12 cellular contexts compared by ENCODE assay signal in the genomic region with DNA sequence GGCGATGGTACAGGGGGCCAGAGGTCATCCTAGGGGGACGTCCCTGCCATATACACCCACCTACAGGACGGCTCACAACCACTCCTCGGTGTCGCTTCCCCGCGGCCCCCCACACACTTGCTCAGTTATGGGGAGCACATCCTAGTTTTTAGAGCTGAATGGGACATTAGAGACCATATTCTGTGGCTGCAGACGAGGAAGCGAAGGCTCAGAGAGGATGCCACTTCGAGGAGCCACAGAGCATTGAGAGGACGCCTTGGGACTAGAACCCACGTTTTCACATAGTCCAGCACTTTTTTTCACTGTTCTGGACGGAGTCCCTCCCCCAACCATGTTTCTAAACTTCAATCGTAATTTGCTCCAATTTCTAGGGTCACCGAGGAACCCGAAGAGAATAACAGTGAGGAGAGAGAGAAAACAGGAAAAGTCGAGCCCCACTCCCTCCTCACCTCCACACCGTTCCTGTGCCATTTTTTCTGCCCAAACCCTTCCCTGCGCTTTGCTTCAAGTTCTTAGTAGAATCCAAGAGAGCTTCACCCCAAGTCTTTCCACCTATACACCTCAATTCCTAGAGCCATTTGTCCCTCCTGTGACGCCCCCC. TPM values are rescaled to one million over a fixed set of nuclear protein-coding genes. Genes with fewer than 3 reads are reported as not detected.
DNase-seq lines count a peak whose midpoint lies in the region; ATAC-seq, FAIRE-seq and TF ChIP-seq lines count a peak whose summit lies in the region.
"Had no signal": no experiment of that assay in that cellular context is flagged by ENCODE, and none has a peak within 500 bp of the region (broad histone marks: within the 10 kb centered on the region; RNA-seq: fewer than 3 reads in every experiment).

No MANE protein-coding gene starts in this region.

- H3K4me3 ChIP-seq in neural progenitor cell: peak overlapping the region; percentile 65

- H3K4me3 Mint-ChIP-seq in activated naive CD8-positive, alpha-beta T cell treated with anti-CD3 and anti-CD28 coated beads, Interleukin-2, amount 10 ng/mL, durations not matched to agents 7 days and 5 days: peak overlapping the region; percentile 63
- H3K4me3 Mint-ChIP-seq in neural progenitor cell: peak overlapping the region; percentile 96

- peak; percentile 23 for FAIRE-seq in GM19239 (lab: Jason Lieb, UNC)
- FAIRE-seq: bronchial epithelial cell had no signal

- POLR2A ChIA-PET in activated naive CD8-positive, alpha-beta T cell treated with anti-CD3 and anti-CD28 coated beads, Interleukin-2, amount 10 ng/mL, durations not matched to agents 7 days and 5 days (lab: Charles Lee): no interaction called here

- peak; percentile 71 to 91 (median 88) for DNase-seq in NCI-H1417 (lab: John Stamatoyannopoulos, UW)
- no peak for DNase-seq in NCI-H1417 treated with DMSO at 0.1 percent for 48 hours (lab: John Stamatoyannopoulos, UW)
- no peak for DNase-seq in GM19239 (ENCODE audit: insufficient read length, low spot score)
- DNase-seq in activated naive CD8-positive, alpha-beta T cell treated with anti-CD3 and anti-CD28 coated beads, Interleukin-2, amount 10 ng/mL, durations not matched to agents 7 days and 5 days: no peak
- no peak for DNase-seq in neural progenitor cell (ENCODE audit: low spot score)
- no peak for DNase-seq in H4 (ENCODE audit: low spot score)
- no peak for DNase-seq in DMS 273 treated with DMSO at 0.1 percent for 48 hours (lab: John Stamatoyannopoulos, UW)
- DNase-seq: activated CD8-positive, alpha-beta memory T cell treated with anti-CD3 and anti-CD28 coated beads for 24 hours; left colon; psoas muscle had no signal

- H3K79me2 ChIP-seq in neural progenitor cell (ENCODE audit: low read depth): no peaks in the 10 kb centered on the region

- peaks cover 33% of the 10 kb centered on the region for H3F3A ChIP-seq in neural progenitor cell (ENCODE audit: low read depth)

- no peak overlapping the region for H3K27ac Mint-ChIP-seq in activated naive CD8-positive, alpha-beta T cell treated with anti-CD3 and anti-CD28 coated beads, Interleukin-2, amount 10 ng/mL, durations not matched to agents 7 days and 5 days
- H3K27ac Mint-ChIP-seq in neural progenitor cell: peak overlapping the region; percentile 53

- no peak overlapping the region for H3K9ac ChIP-seq in neural progenitor cell

- peaks cover 60% of the 10 kb centered on the region for H4K20me1 ChIP-seq in neural progenitor cell (ENCODE audit: low read depth)

- TF ChIP-seq CTCF in neural progenitor cell (IDR thresholded peaks at IDR 0.05): no peak

- H3K4me1 ChIP-seq in neural progenitor cell: peaks cover 42% of the 10 kb centered on the region
- H3K4me1 ChIP-seq: psoas muscle had no signal

- H3K36me3 ChIP-seq in neural progenitor cell: no peaks in the 10 kb centered on the region

- H3K27me3 Mint-ChIP-seq in activated naive CD8-positive, alpha-beta T cell treated with anti-CD3 and anti-CD28 coated beads, Interleukin-2, amount 10 ng/mL, durations not matched to agents 7 days and 5 days: peaks cover 88% of the 10 kb centered on the region
- peaks cover 58% of the 10 kb centered on the region for H3K27me3 Mint-ChIP-seq in neural progenitor cell (ENCODE audit: insufficient read depth, low read depth)

- no peak overlapping the region for H3K27ac ChIP-seq in neural progenitor cell
- H3K27ac ChIP-seq: psoas muscle had no signal

- no peak overlapping the region for H2AFZ ChIP-seq in neural progenitor cell (replicated peaks)

- H3K36me3 Mint-ChIP-seq in activated naive CD8-positive, alpha-beta T cell treated with anti-CD3 and anti-CD28 coated beads, Interleukin-2, amount 10 ng/mL, durations not matched to agents 7 days and 5 days: peaks cover 2% of the 10 kb centered on the region
- H3K36me3 Mint-ChIP-seq in neural progenitor cell: no peaks in the 10 kb centered on the region

- no peak for ATAC-seq in activated naive CD8-positive, alpha-beta T cell treated with anti-CD3 and anti-CD28 coated beads, Interleukin-2, amount 10 ng/mL, durations not matched to agents 7 days and 5 days (ENCODE audit: low read depth)
- ATAC-seq in HG03280 (IDR thresholded peaks at IDR 0.05; ENCODE audit: unreplicated experiment): no peak
- ATAC-seq: left colon, psoas muscle had no signal

- peaks cover 21% of the 10 kb centered on the region for H3K4me1 Mint-ChIP-seq in activated naive CD8-positive, alpha-beta T cell treated with anti-CD3 and anti-CD28 coated beads, Interleukin-2, amount 10 ng/mL, durations not matched to agents 7 days and 5 days
- H3K4me1 Mint-ChIP-seq in neural progenitor cell: peaks cover 45% of the 10 kb centered on the region

- peaks cover 100% of the 10 kb centered on the region for H3K27me3 ChIP-seq in neural progenitor cell

- peak overlapping the region; percentile 92 for H3K4me2 ChIP-seq in neural progenitor cell

- peaks cover 5% of the 10 kb centered on the region for H3K9me3 Mint-ChIP-seq in activated naive CD8-positive, alpha-beta T cell treated with anti-CD3 and anti-CD28 coated beads, Interleukin-2, amount 10 ng/mL, durations not matched to agents 7 days and 5 days
- peaks cover 5% of the 10 kb centered on the region for H3K9me3 Mint-ChIP-seq in neural progenitor cell

- H3K9me3 ChIP-seq in neural progenitor cell (ENCODE audit: low read depth): no peaks in the 10 kb centered on the region
- H3K9me3 ChIP-seq: psoas muscle had no signal

RNA-seq across cellular contexts. Expression of gene ASCL1, which starts 0.6 kb away (rescaled TPM):
- total RNA-seq in activated naive CD8-positive, alpha-beta T cell treated with anti-CD3 and anti-CD28 coated beads, Interleukin-2, amount 10 ng/mL, durations not matched to agents 7 days and 5 days: not detected
- total RNA-seq in neural progenitor cell (ENCODE audit: low replicate concordance): 0.21 TPM in 1 of 2 replicates, not detected in the other
- total RNA-seq in H4 (2014; rRNA removed; shearing (Covaris generic)): not detected in 2 replicates
- total RNA-seq: bronchial epithelial cell, psoas muscle had no signal

RNA-seq across cellular contexts. Expression of gene PAH, which starts 39.8 kb away (rescaled TPM):
- not detected for total RNA-seq in activated naive CD8-positive, alpha-beta T cell treated with anti-CD3 and anti-CD28 coated beads, Interleukin-2, amount 10 ng/mL, durations not matched to agents 7 days and 5 days
- total RNA-seq in neural progenitor cell (ENCODE audit: low replicate concordance): 0.06 and 0.07 TPM in 2 replicates
- 0.31 and 0.37 TPM in 2 replicates for total RNA-seq in H4 (2014; rRNA removed; shearing (Covaris generic))
- total RNA-seq: bronchial epithelial cell, left colon had no signal

Comparison
In these comparisons a context has a peak if more than half of its experiments do, and no peak if none do; other contexts are left out.
1. DNase-seq: peak in NCI-H1417 (3 of 3); none in NCI-H1417 treated with DMSO at 0.1 percent for 48 hours (single experiment), GM19239 (single experiment), activated naive CD8-positive, alpha-beta T cell treated with anti-CD3 and anti-CD28 coated beads, Interleukin-2, amount 10 ng/mL, durations not matched to agents 7 days and 5 days (single experiment), neural progenitor cell (single experiment), H4 (single experiment) and DMS 273 treated with DMSO at 0.1 percent for 48 hours (single experiment).